8 cellular contexts compared by ENCODE assay signal in genomic region chr6:108559884-108560462, GRCh38. TPM values are rescaled to one million over a fixed set of nuclear protein-coding genes. Genes with fewer than 3 reads are reported as not detected.
DNase-seq lines count a peak whose midpoint lies in the region; ATAC-seq and TF ChIP-seq lines count a peak whose summit lies in the region.

No MANE protein-coding gene starts in this region.

- peaks cover 10% of the 10 kb centered on the region for H3K36me3 Mint-ChIP-seq in activated naive CD8-positive, alpha-beta T cell treated with anti-CD3 and anti-CD28 coated beads for 36 hours

- ATAC-seq in gastroesophageal sphincter (peak; percentile 1), GM18868 (IDR thresholded peaks at IDR 0.05; ENCODE audit: unreplicated experiment) (no peak), omental fat pad (ENCODE audit: low FRiP score) (no peak)

- H3K36me3 ChIP-seq in gastroesophageal sphincter = peaks cover 0 to 5% of the 10 kb centered on the region in 2 donors

- H3K27me3 ChIP-seq in gastroesophageal sphincter = no peaks in the 10 kb centered on the region

- H3K4me1 Mint-ChIP-seq in activated naive CD8-positive, alpha-beta T cell treated with anti-CD3 and anti-CD28 coated beads for 36 hours = peaks cover 30% of the 10 kb centered on the region

- H3K4me3 ChIP-seq in HFF-Myc (replicated peaks; ENCODE audit: low read depth, low read length) (peak overlapping the region; percentile 85), gastroesophageal sphincter (peak overlapping the region; percentile 54 to 80)

- no peak for TF ChIP-seq EP300 in gastroesophageal sphincter (IDR thresholded peaks at IDR 0.05)

- no peak for TF ChIP-seq POLR2A in gastroesophageal sphincter (IDR thresholded peaks at IDR 0.05)

- in situ Hi-C loops in G401 (cut with HindIII; ENCODE audit: low sequenced_read_pairs) = no loop called here

- TF ChIP-seq CTCF in HFF-Myc (IDR thresholded peaks at IDR 0.05; ENCODE audit: low read depth, low read length, missing control alignments) = no peak
- TF ChIP-seq CTCF in gastroesophageal sphincter (IDR thresholded peaks at IDR 0.05) = no peak
- no peak for TF ChIP-seq CTCF in omental fat pad (IDR thresholded peaks at IDR 0.05)

- H3K4me3 Mint-ChIP-seq in activated naive CD8-positive, alpha-beta T cell treated with anti-CD3 and anti-CD28 coated beads for 36 hours = peak overlapping the region; percentile 80

- H3K27me3 Mint-ChIP-seq in activated naive CD8-positive, alpha-beta T cell treated with anti-CD3 and anti-CD28 coated beads for 36 hours = peaks cover 19% of the 10 kb centered on the region

- H3K9me3 ChIP-seq in gastroesophageal sphincter = no peaks in the 10 kb centered on the region

- WGBS in gastroesophageal sphincter (ENCODE audit: low coverage in 1 of 2), 2 donors = 1% methylated on average over 16 of the region's 64 CpGs; no CpG with 5 or more reads in 1 of the 2 donors

- no peaks in the 10 kb centered on the region for H3K9me3 Mint-ChIP-seq in activated naive CD8-positive, alpha-beta T cell treated with anti-CD3 and anti-CD28 coated beads for 36 hours

- peaks cover 5 to 42% (median 23%) of the 10 kb centered on the region in 3 donors for H3K4me1 ChIP-seq in gastroesophageal sphincter

- H3K27ac ChIP-seq in gastroesophageal sphincter = peak overlapping the region; percentile 98 to 100 (median 100)

- DNase-seq in G401 (ENCODE audit: low spot score) (peak; percentile 72), HFF-Myc (ENCODE audit: extremely low read depth, low read depth) (no peak), NCI-H446 (lab: John Stamatoyannopoulos, UW) (peak; percentile 78 to 80), occipital lobe (lab: John Stamatoyannopoulos, UW) (peak; percentile 70), omental fat pad (ENCODE audit: low spot score) (no peak)
- DNase-seq in activated naive CD8-positive, alpha-beta T cell treated with anti-CD3 and anti-CD28 coated beads for 36 hours = no peak

- H3K27ac Mint-ChIP-seq in activated naive CD8-positive, alpha-beta T cell treated with anti-CD3 and anti-CD28 coated beads for 36 hours = peak overlapping the region; percentile 68

RNA-seq across cellular contexts. Expression of gene FOXO3, which starts 0.7 kb away (rescaled TPM):
- total RNA-seq in G401 (2014; rRNA removed; shearing (Covaris generic)) = 13.7 and 15.7 TPM in 2 replicates
- total RNA-seq in activated naive CD8-positive, alpha-beta T cell treated with anti-CD3 and anti-CD28 coated beads for 36 hours = 1 to 10 TPM; 7.0 to 8.0 TPM
- 100 to 1,000 TPM in 3 of 4 donors, 10 to 100 TPM in 1; 93.7 to 122 (median 114) TPM for total RNA-seq in gastroesophageal sphincter
- total RNA-seq in occipital lobe = 56.0 TPM
- 100 to 1,000 TPM in 3 of 4 donors, 10 to 100 TPM in 1; 92.9 to 129 (median 113) TPM for total RNA-seq in omental fat pad

Comparison
In these comparisons a context has a peak if more than half of its experiments do, and no peak if none do; other contexts are left out.
1. DNase-seq: peak in G401 (single experiment), NCI-H446 (2 of 2) and occipital lobe (single experiment); none in HFF-Myc (single experiment), activated naive CD8-positive, alpha-beta T cell treated with anti-CD3 and anti-CD28 coated beads for 36 hours (single experiment) and omental fat pad (single experiment).